31 cellular contexts compared by ENCODE assay signal in the genomic region with DNA sequence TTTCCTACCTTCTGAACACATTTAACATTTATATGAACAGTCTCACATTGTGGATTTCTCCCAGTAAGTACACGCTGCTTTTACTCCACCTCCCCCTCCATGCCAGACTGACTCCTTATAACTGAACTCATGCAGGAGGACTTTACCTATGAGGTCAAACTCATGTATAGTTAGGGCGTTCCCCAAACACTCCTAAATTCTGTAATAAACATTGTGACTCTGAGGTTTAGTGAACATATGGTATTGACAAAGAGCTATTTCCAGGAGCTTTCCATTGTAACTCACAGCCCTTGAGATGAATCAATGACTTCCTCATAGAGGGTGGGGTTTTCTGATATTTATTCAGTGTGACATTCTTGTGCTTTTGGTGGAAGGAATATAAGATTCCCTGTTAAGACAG.
"Had no signal": no experiment of that assay in that cellular context is flagged by ENCODE, and none has a peak within 500 bp of the region (broad histone marks: within the 10 kb centered on the region; RNA-seq: fewer than 3 reads in every experiment).

No MANE protein-coding gene starts in this region.

- H3K4me2 ChIP-seq: PC-9 had no signal

- H3K27ac Mint-ChIP-seq: activated CD4-positive, alpha-beta memory T cell treated with anti-CD3 and anti-CD28 coated beads, Interleukin-2, amount 10 ng/mL, durations not matched to agents 7 days and 5 days; activated CD8-positive, alpha-beta memory T cell treated with anti-CD3 and anti-CD28 coated beads, Interleukin-2, amount 10 ng/mL, durations not matched to agents 7 days and 5 days; activated naive CD4-positive, alpha-beta T cell treated with anti-CD3 and anti-CD28 coated beads, Interleukin-2, amount 10 ng/mL, durations not matched to agents 7 days and 5 days; activated naive CD8-positive, alpha-beta T cell; activated naive CD8-positive, alpha-beta T cell treated with anti-CD3 and anti-CD28 coated beads, Interleukin-2, amount 50 U/mL, for 24 hours; brain had no signal

- H3K36me3 Mint-ChIP-seq: activated CD8-positive, alpha-beta memory T cell treated with anti-CD3 and anti-CD28 coated beads, Interleukin-2, amount 10 ng/mL, durations not matched to agents 7 days and 5 days; activated naive CD4-positive, alpha-beta T cell treated with anti-CD3 and anti-CD28 coated beads, Interleukin-2, amount 10 ng/mL, durations not matched to agents 7 days and 5 days; activated naive CD8-positive, alpha-beta T cell had no signal

- H3K4me1 Mint-ChIP-seq: activated CD4-positive, alpha-beta memory T cell treated with anti-CD3 and anti-CD28 coated beads, Interleukin-2, amount 10 ng/mL, durations not matched to agents 7 days and 5 days; activated CD8-positive, alpha-beta memory T cell treated with anti-CD3 and anti-CD28 coated beads, Interleukin-2, amount 10 ng/mL, durations not matched to agents 7 days and 5 days; activated naive CD4-positive, alpha-beta T cell treated with anti-CD3 and anti-CD28 coated beads, Interleukin-2, amount 10 ng/mL, durations not matched to agents 7 days and 5 days; activated naive CD8-positive, alpha-beta T cell treated with anti-CD3 and anti-CD28 coated beads, Interleukin-2, amount 50 U/mL, for 24 hours; brain had no signal

- ATAC-seq: activated CD8-positive, alpha-beta memory T cell treated with anti-CD3 and anti-CD28 coated beads, Interleukin-2, amount 10 ng/mL, durations not matched to agents 7 days and 5 days; activated naive CD8-positive, alpha-beta T cell treated with anti-CD3 and anti-CD28 coated beads, Interleukin-2, amount 50 U/mL, for 24 hours; K562; Right ventricle myocardium inferior had no signal

- H3K36me3 ChIP-seq: WERI-Rb-1 had no signal

- H2AFZ ChIP-seq: PC-9 had no signal

- H3K4me3 Mint-ChIP-seq: activated CD4-positive, alpha-beta memory T cell treated with anti-CD3 and anti-CD28 coated beads, Interleukin-2, amount 10 ng/mL, durations not matched to agents 7 days and 5 days; activated CD8-positive, alpha-beta memory T cell treated with anti-CD3 and anti-CD28 coated beads, Interleukin-2, amount 10 ng/mL, durations not matched to agents 7 days and 5 days; activated naive CD4-positive, alpha-beta T cell treated with anti-CD3 and anti-CD28 coated beads, Interleukin-2, amount 10 ng/mL, durations not matched to agents 7 days and 5 days; activated naive CD8-positive, alpha-beta T cell; activated naive CD8-positive, alpha-beta T cell treated with anti-CD3 and anti-CD28 coated beads, Interleukin-2, amount 50 U/mL, for 24 hours; brain had no signal

- H3K4me3 ChIP-seq: K562, PC-9 had no signal

- H3K27ac ChIP-seq: PC-9, RWPE1, WERI-Rb-1 had no signal

- H3K27me3 Mint-ChIP-seq: activated CD4-positive, alpha-beta memory T cell treated with anti-CD3 and anti-CD28 coated beads, Interleukin-2, amount 10 ng/mL, durations not matched to agents 7 days and 5 days; activated CD8-positive, alpha-beta memory T cell treated with anti-CD3 and anti-CD28 coated beads, Interleukin-2, amount 10 ng/mL, durations not matched to agents 7 days and 5 days; activated naive CD4-positive, alpha-beta T cell treated with anti-CD3 and anti-CD28 coated beads, Interleukin-2, amount 10 ng/mL, durations not matched to agents 7 days and 5 days had no signal

- H3K9me3 Mint-ChIP-seq: activated naive CD4-positive, alpha-beta T cell treated with anti-CD3 and anti-CD28 coated beads, Interleukin-2, amount 10 ng/mL, durations not matched to agents 7 days and 5 days had no signal

- DNase-seq: activated CD4-positive, alpha-beta memory T cell treated with anti-CD3 and anti-CD28 coated beads, Interleukin-2, amount 10 ng/mL, durations not matched to agents 7 days and 5 days; activated CD4-positive, alpha-beta T cell treated with anti-CD3 and anti-CD28 coated beads for 1 hour; activated CD4-positive, alpha-beta T cell treated with anti-CD3 and anti-CD28 coated beads for 48 hours; activated CD4-positive, CD25-positive, alpha-beta regulatory T cell; activated CD8-positive, alpha-beta memory T cell treated with anti-CD3 and anti-CD28 coated beads for 24 hours; activated CD8-positive, alpha-beta memory T cell treated with anti-CD3 and anti-CD28 coated beads, Interleukin-2, amount 10 ng/mL, durations not matched to agents 7 days and 5 days; activated CD8-positive, alpha-beta memory T cell treated with anti-CD3 and anti-CD28 coated beads, Interleukin-2, amount 50 U/mL, for 48 hours; activated effector memory CD4-positive, alpha-beta T cell treated with Interleukin-2 at 50 U/mL for 16 hours; activated naive CD4-positive, alpha-beta T cell treated with anti-CD3 and anti-CD28 coated beads, Interleukin-2, amount 10 ng/mL, durations not matched to agents 7 days and 5 days; activated naive CD8-positive, alpha-beta T cell treated with anti-CD3 and anti-CD28 coated beads, Interleukin-2, amount 50 U/mL, for 24 hours; activated T-cell treated with anti-CD3 and anti-CD28 coated beads, Interleukin-2, amount 50 U/mL, for 48 hours; anterior cingulate cortex; central memory CD4-positive, alpha-beta T cell; NCI-H1092 treated with DMSO at 0.1 percent for 48 hours; NCI-H146; NCI-H187 treated with DMSO at 0.1 percent for 48 hours; NCI-H2081; NCI-H510A; NCI-H526; NK-92 treated with Interleukin-12 subunit alpha and Interleukin-12 subunit beta, amount 100 ng/mL, for 24 hours; PC-9; SIG-M5; SW 1271; T-helper 1 cell; T1000; WERI-Rb-1 had no signal
